Comparison of ENCODE assay signal across 32 cellular contexts in genomic region chr4:26136615-26137014, GRCh38.
"Had no signal": no experiment of that assay in that cellular context is flagged by ENCODE, and none has a peak within 500 bp of the region (broad histone marks: within the 10 kb centered on the region; RNA-seq: fewer than 3 reads in every experiment).

No MANE protein-coding gene starts in this region.

- H3K27me3 ChIP-seq: ascending aorta, cardiac muscle cell had no signal

- H3K27me3 Mint-ChIP-seq: activated naive CD4-positive, alpha-beta T cell treated with anti-CD3 and anti-CD28 coated beads, Interleukin-2, amount 50 U/mL, for 24 hours had no signal

- H3K4me3 ChIP-seq: ascending aorta, cardiac muscle cell, PC-9 had no signal

- DNase-seq: activated CD4-positive, alpha-beta T cell treated with anti-CD3 and anti-CD28 coated beads for 1 hour; activated CD4-positive, alpha-beta T cell treated with anti-CD3 and anti-CD28 coated beads for 48 hours; activated CD4-positive, alpha-beta T cell treated with anti-CD3 and anti-CD28 coated beads, Interleukin-2, amount 50 U/mL, for 4 hours; activated CD4-positive, CD25-positive, alpha-beta regulatory T cell; activated CD8-positive, alpha-beta T cell treated with anti-CD3 and anti-CD28 coated beads, Interleukin-2, amount 10 ng/mL, durations not matched to agents 7 days and 5 days; activated gamma-delta T cell; activated naive CD4-positive, alpha-beta T cell treated with Interleukin-2 at 50 U/mL for 16 hours; activated naive CD8-positive, alpha-beta T cell treated with anti-CD3 and anti-CD28 coated beads, Interleukin-2, amount 10 ng/mL, durations not matched to agents 7 days and 5 days; activated T-cell treated with anti-CD3 and anti-CD28 coated beads, Interleukin-2, amount 50 U/mL, for 24 hours; amygdala; MM.1S; MV-4-11; NCI-H1092; NCI-H1436 treated with DMSO at 0.1 percent for 48 hours; NCI-H1694 treated with DMSO at 0.1 percent for 48 hours; NCI-H2081; NCI-H226; NCI-H524 treated with DMSO at 0.1 percent for 48 hours; NK-92 treated with Interleukin-12 subunit alpha and Interleukin-12 subunit beta, amount 100 ng/mL, for 24 hours; PC-9; SIG-M5; T-helper 1 cell; T1000; WERI-Rb-1 had no signal

- ATAC-seq: activated CD8-positive, alpha-beta T cell treated with anti-CD3 and anti-CD28 coated beads, Interleukin-2, amount 10 ng/mL, durations not matched to agents 7 days and 5 days; Right ventricle myocardium inferior; SK-N-SH treated with all-trans-retinoic acid at 6 μM for 48 hours had no signal

- H3K4me1 Mint-ChIP-seq: activated naive CD4-positive, alpha-beta T cell treated with anti-CD3 and anti-CD28 coated beads, Interleukin-2, amount 50 U/mL, for 24 hours had no signal

- H3K36me3 ChIP-seq: ascending aorta, cardiac muscle cell, WERI-Rb-1 had no signal

- H3K4me3 Mint-ChIP-seq: activated CD8-positive, alpha-beta T cell treated with anti-CD3 and anti-CD28 coated beads, Interleukin-2, amount 10 ng/mL, durations not matched to agents 7 days and 5 days; activated naive CD4-positive, alpha-beta T cell treated with anti-CD3 and anti-CD28 coated beads, Interleukin-2, amount 50 U/mL, for 24 hours; activated naive CD8-positive, alpha-beta T cell treated with anti-CD3 and anti-CD28 coated beads, Interleukin-2, amount 10 ng/mL, durations not matched to agents 7 days and 5 days; activated T-cell treated with anti-CD3 and anti-CD28 coated beads, Interleukin-2, amount 50 U/mL, for 24 hours; central memory CD8-positive, alpha-beta T cell had no signal

- H3K36me3 Mint-ChIP-seq: activated naive CD4-positive, alpha-beta T cell treated with anti-CD3 and anti-CD28 coated beads, Interleukin-2, amount 50 U/mL, for 24 hours had no signal

- H3K27ac ChIP-seq: ascending aorta, cardiac muscle cell, KMS-11, PC-9, RWPE1, WERI-Rb-1 had no signal

- H3K4me1 ChIP-seq: ascending aorta had no signal

- H3K9me3 Mint-ChIP-seq: activated naive CD4-positive, alpha-beta T cell treated with anti-CD3 and anti-CD28 coated beads, Interleukin-2, amount 50 U/mL, for 24 hours; central memory CD8-positive, alpha-beta T cell had no signal

- H3K27ac Mint-ChIP-seq: activated CD8-positive, alpha-beta T cell treated with anti-CD3 and anti-CD28 coated beads, Interleukin-2, amount 10 ng/mL, durations not matched to agents 7 days and 5 days; activated naive CD4-positive, alpha-beta T cell treated with anti-CD3 and anti-CD28 coated beads, Interleukin-2, amount 50 U/mL, for 24 hours; activated naive CD8-positive, alpha-beta T cell treated with anti-CD3 and anti-CD28 coated beads, Interleukin-2, amount 10 ng/mL, durations not matched to agents 7 days and 5 days; activated T-cell treated with anti-CD3 and anti-CD28 coated beads, Interleukin-2, amount 50 U/mL, for 24 hours had no signal

- H3K9me3 ChIP-seq: ascending aorta had no signal
